In the genomic region with DNA sequence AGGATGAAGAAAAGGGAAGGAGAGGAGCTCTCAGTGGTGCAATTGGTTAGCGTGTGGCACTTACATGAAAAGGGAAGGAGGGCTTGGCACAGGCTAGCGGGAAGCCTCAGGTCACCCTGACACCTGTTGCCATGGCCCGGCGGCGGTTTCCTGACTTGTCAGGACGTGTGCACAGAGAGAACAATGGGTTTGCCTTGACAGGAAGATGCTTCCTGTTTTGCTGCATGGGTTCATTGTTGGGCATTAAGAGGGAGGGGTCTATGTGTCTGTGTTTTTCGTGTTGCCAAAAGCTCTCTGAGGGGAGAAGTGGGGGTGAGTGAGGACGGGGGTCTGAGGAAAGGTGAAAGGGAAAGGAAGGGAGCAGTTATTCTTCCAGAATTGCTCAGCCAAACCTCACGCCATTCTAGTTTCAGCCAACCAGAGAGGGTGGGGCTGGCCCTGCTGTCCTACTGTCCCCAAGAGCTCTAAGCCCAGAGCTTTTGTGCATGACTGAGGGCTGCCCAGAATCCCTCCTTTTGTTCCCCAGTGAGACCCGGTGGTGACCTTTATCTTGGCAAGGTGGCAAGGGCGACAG, we compare ENCODE assay signal across 8 cellular contexts. TPM values are rescaled to one million over a fixed set of nuclear protein-coding genes. Genes with fewer than 3 reads are reported as not detected.
DNase-seq lines count a peak whose midpoint lies in the region; ATAC-seq and TF ChIP-seq lines count a peak whose summit lies in the region.

No MANE protein-coding gene starts in this region.

- H3K27ac Mint-ChIP-seq in activated T-helper 1 cell treated with anti-CD3 and anti-CD28 coated beads, Interleukin-12 subunit alpha, Interleukin-12 subunit beta, Interleukin-2, Interleukin-4 antibody, amounts not matched to agents 30 ng/mL and 10 ng/mL and 1 ng/mL, durations not matched to agents 14 hours and 24 hours and 36 hours = peak overlapping the region; percentile 79
- no peak overlapping the region for H3K27ac Mint-ChIP-seq in chondrocyte (ENCODE audit: unreplicated experiment)

- H3K9me3 Mint-ChIP-seq in activated T-helper 1 cell treated with anti-CD3 and anti-CD28 coated beads, Interleukin-12 subunit alpha, Interleukin-12 subunit beta, Interleukin-2, Interleukin-4 antibody, amounts not matched to agents 30 ng/mL and 10 ng/mL and 1 ng/mL, durations not matched to agents 14 hours and 24 hours and 36 hours = peaks cover 35% of the 10 kb centered on the region
- peaks cover 26% of the 10 kb centered on the region for H3K9me3 Mint-ChIP-seq in chondrocyte (ENCODE audit: low read depth)

- H3K4me1 Mint-ChIP-seq in activated T-helper 1 cell treated with anti-CD3 and anti-CD28 coated beads, Interleukin-12 subunit alpha, Interleukin-12 subunit beta, Interleukin-2, Interleukin-4 antibody, amounts not matched to agents 30 ng/mL and 10 ng/mL and 1 ng/mL, durations not matched to agents 14 hours and 24 hours and 36 hours (ENCODE audit: low read depth) = peaks cover 81% of the 10 kb centered on the region
- H3K4me1 Mint-ChIP-seq in chondrocyte (ENCODE audit: low read depth) = no peaks in the 10 kb centered on the region

- DNase-seq in stimulated activated CD4-positive, alpha-beta T cell treated with anti-CD3 and anti-CD28 coated beads, Interleukin-15, amount 100 ng/mL, for 24 hours = peak; percentile 66
- DNase-seq in stimulated activated CD4-positive, alpha-beta T cell treated with anti-CD3 and anti-CD28 coated beads, Interleukin-12 subunit alpha, Interleukin-12 subunit beta, amount 100 ng/mL, for 4 hours = no peak
- peak; percentile 54 for DNase-seq in NCI-H510A treated with DMSO at 0.1 percent for 48 hours (lab: John Stamatoyannopoulos, UW)
- DNase-seq in activated T-helper 1 cell treated with anti-CD3 and anti-CD28 coated beads, Interleukin-12 subunit alpha, Interleukin-12 subunit beta, Interleukin-2, Interleukin-4 antibody, amounts not matched to agents 30 ng/mL and 10 ng/mL and 1 ng/mL, durations not matched to agents 14 hours and 24 hours and 36 hours (ENCODE audit: low spot score) = peak; percentile 58
- peak; percentile 68 to 93 for DNase-seq in lower leg skin (ENCODE audit: low spot score in 2 of 2)
- DNase-seq in Ammon's horn (ENCODE audit: low spot score) = no peak
- DNase-seq in chondrocyte (ENCODE audit: low spot score) = no peak

- TF ChIP-seq CTCF in lower leg skin (IDR thresholded peaks at IDR 0.05) = no peak
- TF ChIP-seq CTCF in chondrocyte (IDR thresholded peaks at IDR 0.05) = no peak

- no peak for TF ChIP-seq POLR2A in lower leg skin (IDR thresholded peaks at IDR 0.05)

- H3K4me3 Mint-ChIP-seq in activated T-helper 1 cell treated with anti-CD3 and anti-CD28 coated beads, Interleukin-12 subunit alpha, Interleukin-12 subunit beta, Interleukin-2, Interleukin-4 antibody, amounts not matched to agents 30 ng/mL and 10 ng/mL and 1 ng/mL, durations not matched to agents 14 hours and 24 hours and 36 hours = peak overlapping the region; percentile 8
- H3K4me3 Mint-ChIP-seq in chondrocyte (ENCODE audit: unreplicated experiment) = no peak overlapping the region

- no peaks in the 10 kb centered on the region for H3K27me3 Mint-ChIP-seq in activated T-helper 1 cell treated with anti-CD3 and anti-CD28 coated beads, Interleukin-12 subunit alpha, Interleukin-12 subunit beta, Interleukin-2, Interleukin-4 antibody, amounts not matched to agents 30 ng/mL and 10 ng/mL and 1 ng/mL, durations not matched to agents 14 hours and 24 hours and 36 hours (ENCODE audit: insufficient read depth)
- peaks cover 42% of the 10 kb centered on the region for H3K27me3 Mint-ChIP-seq in chondrocyte (ENCODE audit: low read depth)

- H3K36me3 Mint-ChIP-seq in activated T-helper 1 cell treated with anti-CD3 and anti-CD28 coated beads, Interleukin-12 subunit alpha, Interleukin-12 subunit beta, Interleukin-2, Interleukin-4 antibody, amounts not matched to agents 30 ng/mL and 10 ng/mL and 1 ng/mL, durations not matched to agents 14 hours and 24 hours and 36 hours (ENCODE audit: low read depth) = peaks cover 24% of the 10 kb centered on the region
- H3K36me3 Mint-ChIP-seq in chondrocyte (ENCODE audit: low read depth) = peaks cover 8% of the 10 kb centered on the region

- WGBS in lower leg skin, 2 donors = 22 to 36% methylated on average over 11 of the region's 11 CpGs

- intact Hi-C loops in activated T-helper 1 cell treated with anti-CD3 and anti-CD28 coated beads, Interleukin-12 subunit alpha, Interleukin-12 subunit beta, Interleukin-2, Interleukin-4 antibody, amounts not matched to agents 30 ng/mL and 10 ng/mL and 1 ng/mL, durations not matched to agents 14 hours and 24 hours and 36 hours (cut with micrococcal nuclease) = no loop called here
- intact Hi-C loops in lower leg skin (cut with DNase I; ENCODE audit: low total_unique reads) = no loop called here

- no peak overlapping the region for H3K4me3 ChIP-seq in lower leg skin (ENCODE audit: low read depth, poor library complexity, severe bottlenecking)

- ATAC-seq in HG03135 (IDR thresholded peaks at IDR 0.05; ENCODE audit: unreplicated experiment) = peak; percentile 91

RNA-seq across cellular contexts. Expression of gene CCR7, which starts 17.1 kb away (rescaled TPM):
- 165 and 166 TPM in 2 replicates for total RNA-seq in activated T-helper 1 cell treated with anti-CD3 and anti-CD28 coated beads, Interleukin-12 subunit alpha, Interleukin-12 subunit beta, Interleukin-2, Interleukin-4 antibody, amounts not matched to agents 30 ng/mL and 10 ng/mL and 1 ng/mL, durations not matched to agents 14 hours and 24 hours and 36 hours
- 1 to 10 TPM in 1 of 4 donors, under 1 TPM in 1, not detected in 2; 0.21 to 1.2 TPM for total RNA-seq in lower leg skin
- not detected in 3 replicates for total RNA-seq in chondrocyte

Comparison
In these comparisons a context has a peak if more than half of its experiments do, and no peak if none do; other contexts are left out.
1. DNase-seq: peak in stimulated activated CD4-positive, alpha-beta T cell treated with anti-CD3 and anti-CD28 coated beads, Interleukin-15, amount 100 ng/mL, for 24 hours (single experiment), NCI-H510A treated with DMSO at 0.1 percent for 48 hours (single experiment), activated T-helper 1 cell treated with anti-CD3 and anti-CD28 coated beads, Interleukin-12 subunit alpha, Interleukin-12 subunit beta, Interleukin-2, Interleukin-4 antibody, amounts not matched to agents 30 ng/mL and 10 ng/mL and 1 ng/mL, durations not matched to agents 14 hours and 24 hours and 36 hours (single experiment) and lower leg skin (2 of 2); none in stimulated activated CD4-positive, alpha-beta T cell treated with anti-CD3 and anti-CD28 coated beads, Interleukin-12 subunit alpha, Interleukin-12 subunit beta, amount 100 ng/mL, for 4 hours (single experiment), Ammon's horn (single experiment) and chondrocyte (single experiment).
2. RNA of gene CCR7, which starts 17.1 kb away (total RNA-seq): 165 to 166 TPM in activated T-helper 1 cell treated with anti-CD3 and anti-CD28 coated beads, Interleukin-12 subunit alpha, Interleukin-12 subunit beta, Interleukin-2, Interleukin-4 antibody, amounts not matched to agents 30 ng/mL and 10 ng/mL and 1 ng/mL, durations not matched to agents 14 hours and 24 hours and 36 hours; 0.21 to 1.2 TPM in lower leg skin and not detected in chondrocyte; every median in the first group is over 10 times any median in the second.